ENCODE assay signal across 8 cellular contexts in genomic region chr1:201648066-201648910, GRCh38.
DNase-seq lines count a peak whose midpoint lies in the region; ATAC-seq and TF ChIP-seq lines count a peak whose summit lies in the region.

No MANE protein-coding gene starts in this region.

- peaks cover 4% of the 10 kb centered on the region for H3K9me3 Mint-ChIP-seq in Caco-2 (ENCODE audit: unreplicated experiment)

- ATAC-seq in right cardiac atrium (peak; percentile 58 to 63), sciatic nerve (peak; percentile 29), HG03442 (IDR thresholded peaks at IDR 0.05; ENCODE audit: unreplicated experiment) (no peak), GM19397 (IDR thresholded peaks at IDR 0.05; ENCODE audit: unreplicated experiment) (no peak), HG02678 (IDR thresholded peaks at IDR 0.05; ENCODE audit: unreplicated experiment) (no peak)

- peak overlapping the region; percentile 74 for H3K4me3 Mint-ChIP-seq in Caco-2 (ENCODE audit: unreplicated experiment)

- H3K36me3 Mint-ChIP-seq in Caco-2 (ENCODE audit: insufficient read depth, unreplicated experiment) = no peaks in the 10 kb centered on the region

- TF ChIP-seq CTCF in Caco-2 (IDR thresholded peaks at IDR 0.05; ENCODE audit: insufficient read depth in 1 of 2, low read depth in 1 of 2, low read length in 1 of 2, severe bottlenecking in 1 of 2, unreplicated experiment in 1 of 2) (no peak), LNCaP clone FGC (IDR thresholded peaks at IDR 0.05; ENCODE audit: control insufficient read depth, extremely low read depth, insufficient read depth) (no peak)

- H3K27me3 ChIP-seq in Caco-2 (replicated peaks; ENCODE audit: control insufficient read depth, insufficient read depth, low read length) = peaks cover 9% of the 10 kb centered on the region
- no peaks in the 10 kb centered on the region for H3K27me3 ChIP-seq in right cardiac atrium (ENCODE audit: control insufficient read depth, insufficient read depth)

- peak overlapping the region; percentile 9 for H3K27ac ChIP-seq in right cardiac atrium (ENCODE audit: low read length)

- BruUV-seq in Caco-2 (replicated peaks; lab: Mats Ljungman, UMichigan) = no TSS peak

- H3K9me3 ChIP-seq in Caco-2 (no peaks in the 10 kb centered on the region), right cardiac atrium (ENCODE audit: control insufficient read depth, low read length) (no peaks in the 10 kb centered on the region)

- WGBS in right cardiac atrium = 1% methylated on average over 82 of the region's 82 CpGs

- H3K4me3 ChIP-seq in Caco-2 (ENCODE audit: low read depth, low read length) (peak overlapping the region; percentile 17), LNCaP clone FGC (ENCODE audit: low read depth, low read length) (peak overlapping the region; percentile 51), right cardiac atrium (ENCODE audit: low read length) (peak overlapping the region; percentile 58)

- intact Hi-C loops in Caco-2 (cut with micrococcal nuclease; ENCODE audit: unreplicated experiment) (no loop called here), right cardiac atrium (cut with DNase I) (loop anchor here in 1 of 4 donors (10.0 kb wide), 1 partner anchor 47 kb away; no protein-coding TSS in a partner anchor), sciatic nerve (cut with DNase I) (no loop called here)

- H3K27me3 Mint-ChIP-seq in Caco-2 (ENCODE audit: insufficient read depth, unreplicated experiment) = peaks cover 26% of the 10 kb centered on the region

- DNase-seq in Caco-2 = no peak
- DNase-seq in LNCaP clone FGC (ENCODE audit: low read depth) = no peak
- peak in 39 of 56 donors; percentile 26 to 74 (median 55) for DNase-seq in amygdala (lab: John Stamatoyannopoulos, UW)
- peak; percentile 51 to 85 (median 84) for DNase-seq in right cardiac atrium
- peak; percentile 65 for DNase-seq in sciatic nerve (ENCODE audit: low spot score)

- no peak overlapping the region for H3K27ac Mint-ChIP-seq in Caco-2 (ENCODE audit: unreplicated experiment)

- no peaks in the 10 kb centered on the region for H3K4me1 Mint-ChIP-seq in Caco-2 (ENCODE audit: low read depth, unreplicated experiment)

- CTCF ChIA-PET in Caco-2 (lab: Charles Lee) = interaction anchor here (0.6 to 0.8 kb wide), 2 partner anchors 54 to 84 kb away, joined by 4 read pairs; no protein-coding TSS in a partner anchor

- H3K4me1 ChIP-seq in Caco-2 (peaks cover 8% of the 10 kb centered on the region), right cardiac atrium (ENCODE audit: control insufficient read depth, insufficient read depth, low read length) (peaks cover 13% of the 10 kb centered on the region)

- H3K36me3 ChIP-seq in Caco-2 (ENCODE audit: control insufficient read depth, insufficient read depth, low read length) = no peaks in the 10 kb centered on the region

- POLR2A ChIA-PET in Caco-2 (lab: Charles Lee) = no interaction called here

Comparison
In these comparisons a context has a peak if more than half of its experiments do, and no peak if none do; other contexts are left out.
1. DNase-seq: peak in amygdala (39 of 56), right cardiac atrium (3 of 3) and sciatic nerve (single experiment); none in Caco-2 (0 of 2) and LNCaP clone FGC (single experiment).
2. ATAC-seq: peak in right cardiac atrium (2 of 2) and sciatic nerve (single experiment); none in HG03442 (single experiment), GM19397 (single experiment) and HG02678 (single experiment).
3. Peak in every context shown above with its lines, with median percentiles within 50 percentile points of each other: H3K4me3 ChIP-seq.